10 cellular contexts compared by ENCODE assay signal in genomic region chr6:28353981-28354676, GRCh38. TPM values are rescaled to one million over a fixed set of nuclear protein-coding genes. Genes with fewer than 3 reads are reported as not detected.
DNase-seq lines count a peak whose midpoint lies in the region; ATAC-seq and TF ChIP-seq lines count a peak whose summit lies in the region.
"Had no signal": no experiment of that assay in that cellular context is flagged by ENCODE, and none has a peak within 500 bp of the region (broad histone marks: within the 10 kb centered on the region; RNA-seq: fewer than 3 reads in every experiment).

No MANE protein-coding gene starts in this region.

- H3K36me3 ChIP-seq in tibial nerve: no peaks in the 10 kb centered on the region

- peak overlapping the region in 2 of 4 donors; percentile 62 to 86 for H3K27ac ChIP-seq in tibial nerve

- H3K4me3 ChIP-seq in fibroblast of villous mesenchyme (ENCODE audit: low read depth, low read length) (no peak overlapping the region), tibial nerve (peak overlapping the region in 1 of 4 donors; percentile 14)

- H3K9me3 ChIP-seq in tibial nerve: no peaks in the 10 kb centered on the region

- H3K27me3 Mint-ChIP-seq in HFFc6 (ENCODE audit: insufficient read depth): no peaks in the 10 kb centered on the region; the same call in none of the 2 replicates

- peaks cover 0 to 57% (median 17%) of the 10 kb centered on the region in 4 donors for H3K4me1 ChIP-seq in tibial nerve

- 66 to 69% methylated on average over 11 of the region's 11 CpGs for WGBS in tibial nerve, 2 donors

- no peaks in the 10 kb centered on the region for H3K9me3 Mint-ChIP-seq in HFFc6

- peak in 1 of 2 donors; percentile 9 for TF ChIP-seq EP300 in tibial nerve (IDR thresholded peaks at IDR 0.05)

- no peak for TF ChIP-seq POLR2A in tibial nerve (IDR thresholded peaks at IDR 0.05)

- H3K4me3 Mint-ChIP-seq in HFFc6: no peak overlapping the region

- peaks cover 57% of the 10 kb centered on the region for H3K4me1 Mint-ChIP-seq in HFFc6 (ENCODE audit: low read depth)

- ATAC-seq in sciatic nerve (peak; percentile 63), HG03342 (IDR thresholded peaks at IDR 0.05; ENCODE audit: unreplicated experiment) (no peak)

- H3K27ac Mint-ChIP-seq in HFFc6: peak overlapping the region; percentile 14

- intact Hi-C loops in sciatic nerve (cut with DNase I): no loop called here

- H3K36me3 Mint-ChIP-seq in HFFc6 (ENCODE audit: low read depth): peaks cover 5% of the 10 kb centered on the region; the same call in 1 of the 2 replicates

- DNase-seq in HFFc6: no peak
- DNase-seq in SHP77 treated with DMSO at 0.1 percent for 48 hours (lab: John Stamatoyannopoulos, UW): peak; percentile 87
- peak; percentile 20 for DNase-seq in fibroblast of villous mesenchyme (ENCODE audit: low read depth)
- peak; percentile 66 for DNase-seq in sciatic nerve (ENCODE audit: low spot score)
- no peak for DNase-seq in activated T-cell treated with anti-CD3 and anti-CD28 coated beads, Interleukin-2, amount 50 U/mL, for 48 hours
- DNase-seq in NCI-H1930 (lab: John Stamatoyannopoulos, UW): no peak
- no peak for DNase-seq in tibial nerve (ENCODE audit: low spot score in 2 of 2)
- DNase-seq: effector CD8-positive, alpha-beta T cell; T-helper 9 cell had no signal

- H3K27me3 ChIP-seq in tibial nerve: no peaks in the 10 kb centered on the region

- TF ChIP-seq CTCF in HFFc6 (IDR thresholded peaks at IDR 0.05) (no peak), fibroblast of villous mesenchyme (IDR thresholded peaks at IDR 0.05; ENCODE audit: insufficient read depth, low read depth, low read length) (no peak), tibial nerve (IDR thresholded peaks at IDR 0.05) (no peak)

RNA-seq across cellular contexts. Expression of gene ZKSCAN3, which starts 4.4 kb away (rescaled TPM):
- total RNA-seq in HFFc6 (2021; fragmentation: NEBNext Ultra II Directional; extraction: Animal tissue kit (Norgen Biotek cat#: 25700)): 1 to 10 TPM; 2.8 to 4.2 (median 3.6) TPM
- total RNA-seq in fibroblast of villous mesenchyme (3.2 and 4.7 TPM in 2 replicates), sciatic nerve (7.8 TPM), tibial nerve (10 to 100 TPM in 1 of 4 donors, 1 to 10 TPM in 3; 4.5 to 15.1 (median 7.1) TPM)

RNA-seq across cellular contexts. Expression of gene ZSCAN31, which starts 18.2 kb away (rescaled TPM):
- 1 to 10 TPM in 2 of 6 experiments, under 1 TPM in 4; 0.64 to 2.0 (median 0.95) TPM for total RNA-seq in HFFc6 (2021; fragmentation: NEBNext Ultra II Directional; extraction: Animal tissue kit (Norgen Biotek cat#: 25700))
- total RNA-seq in fibroblast of villous mesenchyme (3.5 and 3.9 TPM in 2 replicates), sciatic nerve (17.4 TPM), tibial nerve (10 to 100 TPM in 2 of 4 donors, 1 to 10 TPM in 2; 6.3 to 12.8 (median 9.2) TPM)

RNA-seq across cellular contexts. Expression of gene ZSCAN12, which starts 45.4 kb away (rescaled TPM):
- total RNA-seq in HFFc6 (2021; fragmentation: NEBNext Ultra II Directional; extraction: Animal tissue kit (Norgen Biotek cat#: 25700)): 1 to 10 TPM; 2.4 to 3.1 (median 2.8) TPM
- total RNA-seq in fibroblast of villous mesenchyme (6.9 and 8.1 TPM in 2 replicates), sciatic nerve (7.3 TPM), tibial nerve (1 to 10 TPM; 4.7 to 7.8 (median 7.2) TPM)

Comparison
In these comparisons a context has a peak if more than half of its experiments do, and no peak if none do; other contexts are left out.
1. DNase-seq: peak in SHP77 treated with DMSO at 0.1 percent for 48 hours (single experiment), fibroblast of villous mesenchyme (single experiment) and sciatic nerve (single experiment); none in HFFc6 (single experiment), activated T-cell treated with anti-CD3 and anti-CD28 coated beads, Interleukin-2, amount 50 U/mL, for 48 hours (0 of 2), NCI-H1930 (0 of 2) and tibial nerve (0 of 2).